Comparison of ENCODE assay signal across 8 cellular contexts in genomic region chr5:178232124-178232919, GRCh38. TPM values are rescaled to one million over a fixed set of nuclear protein-coding genes. Genes with fewer than 3 reads are reported as not detected.
DNase-seq lines count a peak whose midpoint lies in the region; ATAC-seq and TF ChIP-seq lines count a peak whose summit lies in the region.

Gene PHYKPL, minus strand, starts transcription at chr5:178232802. Its CDS starts 252 bp downstream, at chr5:178232550.

- no peaks in the 10 kb centered on the region for H3K9me3 Mint-ChIP-seq in endothelial cell (ENCODE audit: unreplicated experiment)

- H3K4me3 Mint-ChIP-seq in endothelial cell (ENCODE audit: unreplicated experiment) = peak within 1 kb of the TSS; percentile 90

- peaks cover 15% of the 10 kb centered on the region for H3K27me3 Mint-ChIP-seq in endothelial cell (ENCODE audit: unreplicated experiment)

- no peak for TF ChIP-seq CTCF in endothelial cell (IDR thresholded peaks at IDR 0.05; ENCODE audit: unreplicated experiment)

- peaks cover 14% of the 10 kb centered on the region for H3K4me1 Mint-ChIP-seq in endothelial cell (ENCODE audit: unreplicated experiment)

- peaks cover 29% of the 10 kb centered on the region for H3K36me3 Mint-ChIP-seq in endothelial cell (ENCODE audit: low read depth, unreplicated experiment)

- DNase-seq in AML-193 (lab: John Stamatoyannopoulos, UW) = peak; percentile 53 to 55
- peak; percentile 63 to 71 for DNase-seq in NOMO-1 (lab: John Stamatoyannopoulos, UW; ENCODE audit: unreplicated experiment in 2 of 2)
- peak; percentile 65 for DNase-seq in activated CD8-positive, alpha-beta memory T cell treated with anti-CD3 and anti-CD28 coated beads, Interleukin-2, amount 50 U/mL, for 4 hours
- DNase-seq in endothelial cell (ENCODE audit: low spot score) = peak; percentile 60
- DNase-seq in midbrain (lab: John Stamatoyannopoulos, UW) = peak; percentile 78
- DNase-seq in stimulated activated CD8-positive, alpha-beta memory T cell treated with anti-CD3 and anti-CD28 coated beads, Interleukin-2, amount 100 ng/mL, for 48 hours (ENCODE audit: low read depth in 2 of 2) = peak; percentile 55 to 62

- H3K27ac Mint-ChIP-seq in endothelial cell (ENCODE audit: unreplicated experiment) = no peak within 1 kb of the TSS

- ATAC-seq in GM18868 (IDR thresholded peaks at IDR 0.05; ENCODE audit: unreplicated experiment) = peak; percentile 56
- ATAC-seq in HG03095 (IDR thresholded peaks at IDR 0.05; ENCODE audit: unreplicated experiment) = peak; percentile 56

RNA-seq across cellular contexts. Expression of gene PHYKPL, which starts in this region (rescaled TPM):
- total RNA-seq in endothelial cell (ENCODE audit: unreplicated experiment) = 53.1 TPM

Comparison
In these comparisons a context has a peak if more than half of its experiments do, and no peak if none do; other contexts are left out.
1. Peak in every context shown above with its lines: DNase-seq and ATAC-seq.